In the genomic region with DNA sequence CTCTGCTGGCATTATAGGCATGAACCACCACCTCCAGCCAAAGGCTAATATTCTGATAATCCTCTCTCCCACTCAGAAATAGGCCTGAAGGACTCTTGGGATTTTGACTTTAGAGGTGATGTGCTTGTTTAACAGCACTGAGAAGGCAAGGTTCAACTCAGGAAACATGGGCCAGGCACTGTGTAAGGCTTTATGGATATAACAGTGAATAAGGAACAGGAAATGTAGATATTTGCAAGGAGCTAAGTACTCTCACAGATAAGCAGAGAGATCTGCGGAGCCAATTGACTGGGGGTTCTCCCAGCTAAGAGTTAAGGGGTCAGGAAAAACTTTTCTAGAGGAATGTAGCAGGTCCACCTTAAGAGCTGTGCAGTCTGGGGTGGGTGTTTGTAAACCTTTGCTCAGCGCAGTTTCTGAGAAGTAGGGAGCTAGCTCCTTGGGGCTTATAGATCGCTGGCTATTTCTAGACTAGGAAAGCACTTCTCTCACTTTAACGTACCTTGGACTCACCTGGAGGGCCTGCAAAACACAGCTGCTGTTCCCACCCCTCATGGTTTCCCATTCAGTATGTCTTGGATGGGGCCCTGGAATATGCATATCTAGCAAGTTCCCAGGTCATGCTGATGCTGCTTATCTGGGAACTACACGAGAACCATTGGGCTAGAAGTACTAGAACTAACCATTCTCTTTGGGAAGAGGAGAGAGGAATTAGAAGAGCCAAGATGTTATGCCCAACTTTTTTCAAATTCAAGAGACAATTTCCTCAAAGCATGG, we compare ENCODE assay signal across 1 cellular context.
TF ChIP-seq lines count a peak whose summit lies in the region.

No MANE protein-coding gene starts in this region.

TF ChIP-seq in HEK293, 187 proteins besides CTCF, POLR2A, EP300 and RAD21 (continued from another document):
- TF ChIP-seq, protein P1, sequence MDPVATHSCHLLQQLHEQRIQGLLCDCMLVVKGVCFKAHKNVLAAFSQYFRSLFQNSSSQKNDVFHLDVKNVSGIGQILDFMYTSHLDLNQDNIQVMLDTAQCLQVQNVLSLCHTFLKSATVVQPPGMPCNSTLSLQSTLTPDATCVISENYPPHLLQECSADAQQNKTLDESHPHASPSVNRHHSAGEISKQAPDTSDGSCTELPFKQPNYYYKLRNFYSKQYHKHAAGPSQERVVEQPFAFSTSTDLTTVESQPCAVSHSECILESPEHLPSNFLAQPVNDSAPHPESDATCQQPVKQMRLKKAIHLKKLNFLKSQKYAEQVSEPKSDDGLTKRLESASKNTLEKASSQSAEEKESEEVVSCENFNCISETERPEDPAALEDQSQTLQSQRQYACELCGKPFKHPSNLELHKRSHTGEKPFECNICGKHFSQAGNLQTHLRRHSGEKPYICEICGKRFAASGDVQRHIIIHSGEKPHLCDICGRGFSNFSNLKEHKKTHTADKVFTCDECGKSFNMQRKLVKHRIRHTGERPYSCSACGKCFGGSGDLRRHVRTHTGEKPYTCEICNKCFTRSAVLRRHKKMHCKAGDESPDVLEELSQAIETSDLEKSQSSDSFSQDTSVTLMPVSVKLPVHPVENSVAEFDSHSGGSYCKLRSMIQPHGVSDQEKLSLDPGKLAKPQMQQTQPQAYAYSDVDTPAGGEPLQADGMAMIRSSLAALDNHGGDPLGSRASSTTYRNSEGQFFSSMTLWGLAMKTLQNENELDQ (tag by site-specific recombination; IDR thresholded peaks at IDR 0.05; ENCODE audit: low read depth) = no peak
- TF ChIP-seq, protein P2, sequence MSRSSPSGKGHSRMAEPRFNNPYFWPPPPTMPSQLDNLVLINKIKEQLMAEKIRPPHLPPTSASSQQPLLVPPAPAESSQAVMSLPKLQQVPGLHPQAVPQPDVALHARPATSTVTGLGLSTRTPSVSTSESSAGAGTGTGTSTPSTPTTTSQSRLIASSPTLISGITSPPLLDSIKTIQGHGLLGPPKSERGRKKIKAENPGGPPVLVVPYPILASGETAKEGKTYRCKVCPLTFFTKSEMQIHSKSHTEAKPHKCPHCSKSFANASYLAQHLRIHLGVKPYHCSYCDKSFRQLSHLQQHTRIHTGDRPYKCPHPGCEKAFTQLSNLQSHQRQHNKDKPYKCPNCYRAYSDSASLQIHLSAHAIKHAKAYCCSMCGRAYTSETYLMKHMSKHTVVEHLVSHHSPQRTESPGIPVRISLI (tag by site-specific recombination; IDR thresholded peaks at IDR 0.05) = no peak
